ENCODE assay signal across 20 cellular contexts in the genomic region with DNA sequence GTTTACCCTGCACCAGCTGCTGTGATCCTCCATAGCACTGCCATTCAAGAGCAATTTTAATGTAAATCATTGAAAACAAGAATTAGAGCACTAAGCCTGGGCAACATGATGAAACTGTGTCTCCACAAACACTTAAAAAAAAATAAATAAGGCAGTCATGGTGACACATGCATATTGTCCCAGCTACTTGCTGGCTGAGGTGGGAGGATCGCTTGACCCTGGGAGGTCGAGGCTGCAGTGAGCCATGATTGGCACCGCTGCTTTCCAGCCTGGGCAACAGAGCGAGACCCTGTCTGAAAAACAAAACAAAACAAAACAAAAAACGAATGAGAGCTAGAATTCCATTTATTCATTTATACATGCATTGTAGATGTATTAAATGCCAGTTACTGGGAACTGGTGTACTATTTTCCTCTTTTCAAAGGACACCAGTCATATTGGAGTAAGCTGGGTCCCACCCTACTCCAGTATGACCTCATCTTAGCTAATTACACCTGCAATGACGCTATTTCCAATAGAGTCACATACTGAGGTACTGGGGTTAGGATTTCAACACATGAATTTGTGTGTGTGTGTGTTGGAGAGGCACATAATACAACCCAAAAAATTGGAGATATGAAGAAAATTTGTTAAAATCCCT.
A peak's percentile ranks its signal among the peaks of the same experiment; 100 is the strongest.
DNase-seq lines count a peak whose midpoint lies in the region; ATAC-seq and TF ChIP-seq lines count a peak whose summit lies in the region.
"Had no signal": no experiment of that assay in that cellular context is flagged by ENCODE, and none has a peak within 500 bp of the region (broad histone marks: within the 10 kb centered on the region; RNA-seq: fewer than 3 reads in every experiment).

No MANE protein-coding gene starts in this region.

- no peak overlapping the region for H3K4me3 Mint-ChIP-seq in Caco-2 (ENCODE audit: unreplicated experiment)
- H3K4me3 Mint-ChIP-seq: activated CD8-positive, alpha-beta T cell treated with anti-CD3 and anti-CD28 coated beads for 36 hours; dendritic cell treated with granulocyte-macrophage colony-stimulating factor and Interleukin-4, amounts not matched to agents 40 ng/mL and 50 ng/mL, for 4 days; mesothelial cell of epicardium; natural killer cell treated with Interleukin-12 subunit alpha and Interleukin-12 subunit beta and Interleukin-15 and Interleukin-18, amount 100 ng/mL, for 72 hours had no signal

- peak overlapping the region; percentile 79 for H3K27ac Mint-ChIP-seq in Caco-2 (ENCODE audit: unreplicated experiment)
- H3K27ac Mint-ChIP-seq: activated CD8-positive, alpha-beta T cell treated with anti-CD3 and anti-CD28 coated beads for 36 hours; dendritic cell treated with granulocyte-macrophage colony-stimulating factor and Interleukin-4, amounts not matched to agents 40 ng/mL and 50 ng/mL, for 4 days; mesothelial cell of epicardium; natural killer cell treated with Interleukin-12 subunit alpha and Interleukin-12 subunit beta and Interleukin-15 and Interleukin-18, amount 100 ng/mL, for 72 hours had no signal

- no peak overlapping the region for H3K4me3 ChIP-seq in Caco-2 (ENCODE audit: low read depth, low read length)
- H3K4me3 ChIP-seq: adrenal gland, left lung, pancreas had no signal

- peaks cover 100% of the 10 kb centered on the region for H3K36me3 Mint-ChIP-seq in Caco-2 (ENCODE audit: insufficient read depth, unreplicated experiment)
- H3K36me3 Mint-ChIP-seq: mesothelial cell of epicardium; natural killer cell treated with Interleukin-12 subunit alpha and Interleukin-12 subunit beta and Interleukin-15 and Interleukin-18, amount 100 ng/mL, for 72 hours had no signal

- intact Hi-C loops in Caco-2 (cut with micrococcal nuclease; ENCODE audit: unreplicated experiment): no loop called here

- peaks cover 33% of the 10 kb centered on the region for H3K4me1 Mint-ChIP-seq in Caco-2 (ENCODE audit: low read depth, unreplicated experiment)

- H3K9me3 ChIP-seq in Caco-2: no peaks in the 10 kb centered on the region
- H3K9me3 ChIP-seq: adrenal gland, left lung, pancreas had no signal

- TF ChIP-seq CTCF in Caco-2 (IDR thresholded peaks at IDR 0.05; ENCODE audit: insufficient read depth in 1 of 2, low read depth in 1 of 2, low read length in 1 of 2, severe bottlenecking in 1 of 2, unreplicated experiment in 1 of 2): no peak

- peaks cover 43% of the 10 kb centered on the region for H3K4me1 ChIP-seq in Caco-2

- H3K27me3 Mint-ChIP-seq in Caco-2 (ENCODE audit: insufficient read depth, unreplicated experiment): no peaks in the 10 kb centered on the region
- H3K27me3 Mint-ChIP-seq: activated CD8-positive, alpha-beta T cell treated with anti-CD3 and anti-CD28 coated beads for 36 hours; dendritic cell treated with granulocyte-macrophage colony-stimulating factor and Interleukin-4, amounts not matched to agents 40 ng/mL and 50 ng/mL, for 4 days; natural killer cell treated with Interleukin-12 subunit alpha and Interleukin-12 subunit beta and Interleukin-15 and Interleukin-18, amount 100 ng/mL, for 72 hours had no signal

- no peaks in the 10 kb centered on the region for H3K9me3 Mint-ChIP-seq in Caco-2 (ENCODE audit: unreplicated experiment)
- H3K9me3 Mint-ChIP-seq: activated CD8-positive, alpha-beta T cell treated with anti-CD3 and anti-CD28 coated beads for 36 hours; dendritic cell treated with granulocyte-macrophage colony-stimulating factor and Interleukin-4, amounts not matched to agents 40 ng/mL and 50 ng/mL, for 4 days; mesothelial cell of epicardium; natural killer cell treated with Interleukin-12 subunit alpha and Interleukin-12 subunit beta and Interleukin-15 and Interleukin-18, amount 100 ng/mL, for 72 hours had no signal

- peak overlapping the region; percentile 10 for H3K27ac ChIP-seq in angular gyrus (ENCODE audit: low read depth, low read length)
- H3K27ac ChIP-seq: adrenal gland, left lung, pancreas had no signal

- H3K27me3 ChIP-seq in Caco-2 (replicated peaks; ENCODE audit: control insufficient read depth, insufficient read depth, low read length): no peaks in the 10 kb centered on the region
- H3K27me3 ChIP-seq: adrenal gland, left lung, pancreas had no signal

- peaks cover 10% of the 10 kb centered on the region for H3K36me3 ChIP-seq in Caco-2 (ENCODE audit: control insufficient read depth, insufficient read depth, low read length)
- H3K36me3 ChIP-seq: pancreas had no signal

- POLR2A ChIA-PET in Caco-2 (lab: Charles Lee): no interaction called here

- BruUV-seq in Caco-2 (replicated peaks; lab: Mats Ljungman, UMichigan): no TSS peak

- ATAC-seq in SK-N-SH treated with all-trans-retinoic acid at 6 μM for 48 hours: no peak
- ATAC-seq: activated CD8-positive, alpha-beta T cell treated with anti-CD3 and anti-CD28 coated beads for 36 hours; left lung; natural killer cell treated with Interleukin-12 subunit alpha and Interleukin-12 subunit beta and Interleukin-15 and Interleukin-18, amount 100 ng/mL, for 72 hours; pancreas; sciatic nerve had no signal

- CTCF ChIA-PET in Caco-2 (lab: Charles Lee): no interaction called here

- no peak for DNase-seq in Caco-2
- peak; percentile 35 for DNase-seq in M059J (ENCODE audit: low read depth)
- DNase-seq in left kidney (ENCODE audit: low read depth, low spot score): peak; percentile 41
- no peak for DNase-seq in NCI-H446 (lab: John Stamatoyannopoulos, UW)
- no peak for DNase-seq in SHP77 treated with DMSO at 0.1 percent for 48 hours (lab: John Stamatoyannopoulos, UW)
- no peak for DNase-seq in epidermal melanocyte (ENCODE audit: insufficient read length, low spot score)
- DNase-seq: activated CD8-positive, alpha-beta T cell treated with anti-CD3 and anti-CD28 coated beads for 36 hours; activated naive CD4-positive, alpha-beta T cell; adrenal gland; C1 segment of cervical spinal cord; left lung; NCI-H187 treated with DMSO at 0.1 percent for 48 hours; NCI-H510A; pancreas had no signal

TF ChIP-seq in SK-N-SH treated with all-trans-retinoic acid at 6 μM for 48 hours, 23 proteins besides CTCF, POLR2A, EP300 and RAD21 (continues in another document):
- TF ChIP-seq PPARA (CRISPR knock-in tag; IDR thresholded peaks at IDR 0.05; ENCODE audit: borderline replicate concordance) (no peak), ESRRG (CRISPR knock-in tag; IDR thresholded peaks at IDR 0.05) (no peak), BACH2 (CRISPR knock-in tag; IDR thresholded peaks at IDR 0.05; ENCODE audit: borderline replicate concordance) (no peak), ZC3H10 (CRISPR knock-in tag; IDR thresholded peaks at IDR 0.05) (no peak), ZFP30 (CRISPR knock-in tag; IDR thresholded peaks at IDR 0.05) (no peak), ZFP3 (CRISPR knock-in tag; IDR thresholded peaks at IDR 0.05) (no peak)
- TF ChIP-seq, protein P1, sequence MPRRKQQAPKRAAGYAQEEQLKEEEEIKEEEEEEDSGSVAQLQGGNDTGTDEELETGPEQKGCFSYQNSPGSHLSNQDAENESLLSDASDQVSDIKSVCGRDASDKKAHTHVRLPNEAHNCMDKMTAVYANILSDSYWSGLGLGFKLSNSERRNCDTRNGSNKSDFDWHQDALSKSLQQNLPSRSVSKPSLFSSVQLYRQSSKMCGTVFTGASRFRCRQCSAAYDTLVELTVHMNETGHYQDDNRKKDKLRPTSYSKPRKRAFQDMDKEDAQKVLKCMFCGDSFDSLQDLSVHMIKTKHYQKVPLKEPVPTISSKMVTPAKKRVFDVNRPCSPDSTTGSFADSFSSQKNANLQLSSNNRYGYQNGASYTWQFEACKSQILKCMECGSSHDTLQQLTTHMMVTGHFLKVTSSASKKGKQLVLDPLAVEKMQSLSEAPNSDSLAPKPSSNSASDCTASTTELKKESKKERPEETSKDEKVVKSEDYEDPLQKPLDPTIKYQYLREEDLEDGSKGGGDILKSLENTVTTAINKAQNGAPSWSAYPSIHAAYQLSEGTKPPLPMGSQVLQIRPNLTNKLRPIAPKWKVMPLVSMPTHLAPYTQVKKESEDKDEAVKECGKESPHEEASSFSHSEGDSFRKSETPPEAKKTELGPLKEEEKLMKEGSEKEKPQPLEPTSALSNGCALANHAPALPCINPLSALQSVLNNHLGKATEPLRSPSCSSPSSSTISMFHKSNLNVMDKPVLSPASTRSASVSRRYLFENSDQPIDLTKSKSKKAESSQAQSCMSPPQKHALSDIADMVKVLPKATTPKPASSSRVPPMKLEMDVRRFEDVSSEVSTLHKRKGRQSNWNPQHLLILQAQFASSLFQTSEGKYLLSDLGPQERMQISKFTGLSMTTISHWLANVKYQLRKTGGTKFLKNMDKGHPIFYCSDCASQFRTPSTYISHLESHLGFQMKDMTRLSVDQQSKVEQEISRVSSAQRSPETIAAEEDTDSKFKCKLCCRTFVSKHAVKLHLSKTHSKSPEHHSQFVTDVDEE (CRISPR knock-in tag; IDR thresholded peaks at IDR 0.05): no peak
- TF ChIP-seq, protein P2, sequence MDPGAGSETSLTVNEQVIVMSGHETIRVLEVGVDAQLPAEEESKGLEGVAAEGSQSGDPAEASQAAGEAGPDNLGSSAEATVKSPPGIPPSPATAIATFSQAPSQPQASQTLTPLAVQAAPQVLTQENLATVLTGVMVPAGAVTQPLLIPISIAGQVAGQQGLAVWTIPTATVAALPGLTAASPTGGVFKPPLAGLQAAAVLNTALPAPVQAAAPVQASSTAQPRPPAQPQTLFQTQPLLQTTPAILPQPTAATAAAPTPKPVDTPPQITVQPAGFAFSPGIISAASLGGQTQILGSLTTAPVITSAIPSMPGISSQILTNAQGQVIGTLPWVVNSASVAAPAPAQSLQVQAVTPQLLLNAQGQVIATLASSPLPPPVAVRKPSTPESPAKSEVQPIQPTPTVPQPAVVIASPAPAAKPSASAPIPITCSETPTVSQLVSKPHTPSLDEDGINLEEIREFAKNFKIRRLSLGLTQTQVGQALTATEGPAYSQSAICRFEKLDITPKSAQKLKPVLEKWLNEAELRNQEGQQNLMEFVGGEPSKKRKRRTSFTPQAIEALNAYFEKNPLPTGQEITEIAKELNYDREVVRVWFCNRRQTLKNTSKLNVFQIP (CRISPR knock-in tag; IDR thresholded peaks at IDR 0.05; ENCODE audit: borderline replicate concordance, low read depth): no peak
- TF ChIP-seq, protein P3, sequence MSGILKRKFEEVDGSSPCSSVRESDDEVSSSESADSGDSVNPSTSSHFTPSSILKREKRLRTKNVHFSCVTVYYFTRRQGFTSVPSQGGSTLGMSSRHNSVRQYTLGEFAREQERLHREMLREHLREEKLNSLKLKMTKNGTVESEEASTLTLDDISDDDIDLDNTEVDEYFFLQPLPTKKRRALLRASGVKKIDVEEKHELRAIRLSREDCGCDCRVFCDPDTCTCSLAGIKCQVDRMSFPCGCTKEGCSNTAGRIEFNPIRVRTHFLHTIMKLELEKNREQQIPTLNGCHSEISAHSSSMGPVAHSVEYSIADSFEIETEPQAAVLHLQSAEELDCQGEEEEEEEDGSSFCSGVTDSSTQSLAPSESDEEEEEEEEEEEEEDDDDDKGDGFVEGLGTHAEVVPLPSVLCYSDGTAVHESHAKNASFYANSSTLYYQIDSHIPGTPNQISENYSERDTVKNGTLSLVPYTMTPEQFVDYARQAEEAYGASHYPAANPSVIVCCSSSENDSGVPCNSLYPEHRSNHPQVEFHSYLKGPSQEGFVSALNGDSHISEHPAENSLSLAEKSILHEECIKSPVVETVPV (CRISPR knock-in tag; IDR thresholded peaks at IDR 0.05): no peak

Comparison
In these comparisons a context has a peak if more than half of its experiments do, and no peak if none do; other contexts are left out.
1. DNase-seq: peak in M059J (single experiment) and left kidney (single experiment); none in Caco-2 (0 of 2), NCI-H446 (0 of 2), SHP77 treated with DMSO at 0.1 percent for 48 hours (single experiment) and epidermal melanocyte (single experiment).